ENCODE assay signal across 1 cellular context in the genomic region with DNA sequence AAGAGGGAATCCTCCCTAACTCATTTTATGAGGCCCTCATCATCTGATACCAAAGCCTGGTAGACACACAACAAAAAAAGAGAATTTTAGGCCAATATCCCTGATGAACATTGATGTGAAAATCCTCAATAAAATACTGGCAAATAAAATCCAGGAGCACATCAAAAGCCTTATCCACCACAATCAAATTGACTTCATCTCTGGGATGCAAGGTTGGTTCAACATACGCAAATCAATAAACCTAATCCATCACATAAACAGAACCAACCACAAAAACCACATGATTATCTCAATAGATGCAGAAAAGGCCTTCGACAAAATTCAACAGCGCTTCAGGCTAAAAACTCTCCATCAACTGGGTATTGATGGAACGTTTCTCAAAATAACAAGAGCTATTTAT.
A peak's percentile ranks its signal among the peaks of the same experiment; 100 is the strongest.
TF ChIP-seq lines count a peak whose summit lies in the region.

No MANE protein-coding gene starts in this region.

TF ChIP-seq in K562, 482 proteins besides CTCF, POLR2A, EP300 and RAD21:
- TF ChIP-seq ZNF324 (CRISPR knock-in tag; IDR thresholded peaks at IDR 0.05): peak; percentile 98
